Comparison of ENCODE assay signal across 11 cellular contexts in genomic region chr11:19980957-19981669, GRCh38.
DNase-seq lines count a peak whose midpoint lies in the region; ATAC-seq and TF ChIP-seq lines count a peak whose summit lies in the region.
"Had no signal": no experiment of that assay in that cellular context is flagged by ENCODE, and none has a peak within 500 bp of the region (broad histone marks: within the 10 kb centered on the region; RNA-seq: fewer than 3 reads in every experiment).

No MANE protein-coding gene starts in this region.

- no peak overlapping the region for H2BK5ac ChIP-seq in mesendoderm (ENCODE audit: low read length)

- H3K79me1 ChIP-seq in mesendoderm (ENCODE audit: low read length): no peaks in the 10 kb centered on the region

- H3K27ac Mint-ChIP-seq in MCF 10A (ENCODE audit: low read depth, unreplicated experiment) (peak overlapping the region; percentile 96), T-cell (no peak overlapping the region)

- ATAC-seq in aorta (ENCODE audit: low FRiP score) (peak; percentile 69), T-cell (replicated peaks in 1 of 4) (no peak), HG03432 (IDR thresholded peaks at IDR 0.05; ENCODE audit: unreplicated experiment) (no peak)

- no peak overlapping the region for H2BK15ac ChIP-seq in mesendoderm (replicated peaks; ENCODE audit: low read depth)

- no peak overlapping the region for H3K18ac ChIP-seq in mesendoderm (ENCODE audit: low read length)

- no peak overlapping the region for H3K23ac ChIP-seq in mesendoderm (ENCODE audit: low read length)

- H3K4me3 ChIP-seq in mammary epithelial cell (replicated peaks in 1 of 3; ENCODE audit: insufficient read depth in 1 of 3, low read depth in 2 of 3, low read length in 3 of 3): no peak overlapping the region
- no peak overlapping the region for H3K4me3 ChIP-seq in mesendoderm (ENCODE audit: low read length)
- no peak overlapping the region for H3K4me3 ChIP-seq in aorta (ENCODE audit: low read length in 2 of 2)
- H3K4me3 ChIP-seq: testis had no signal

- H3K4me1 ChIP-seq in mammary epithelial cell (ENCODE audit: insufficient read depth, low read length) (peaks cover 26% of the 10 kb centered on the region), mesendoderm (ENCODE audit: control insufficient read depth, low read depth, low read length) (peaks cover 7% of the 10 kb centered on the region), aorta (ENCODE audit: control insufficient read depth in 1 of 2, insufficient read depth in 2 of 2, low read length in 2 of 2) (peaks cover 13 to 26% of the 10 kb centered on the region in 2 donors)

- H2AFZ ChIP-seq in mammary epithelial cell (ENCODE audit: low read depth, low read length): no peak overlapping the region

- H3K4ac ChIP-seq in mesendoderm (ENCODE audit: low read depth, low read length): no peak overlapping the region

- no peaks in the 10 kb centered on the region for H3K27me3 ChIP-seq in mammary epithelial cell (ENCODE audit: insufficient read depth, low read length)
- no peaks in the 10 kb centered on the region for H3K27me3 ChIP-seq in mesendoderm (ENCODE audit: insufficient read depth, low read length, poor library complexity)
- no peaks in the 10 kb centered on the region for H3K27me3 ChIP-seq in aorta (ENCODE audit: control insufficient read depth in 1 of 2, insufficient read depth in 2 of 2, low read length in 1 of 2)
- H3K27me3 ChIP-seq: testis had no signal

- H3K4me2 ChIP-seq in mammary epithelial cell (ENCODE audit: insufficient read depth, low read depth, low read length): no peak overlapping the region
- no peak overlapping the region for H3K4me2 ChIP-seq in mesendoderm (ENCODE audit: low read length)

- H3K9me3 Mint-ChIP-seq in MCF 10A (ENCODE audit: unreplicated experiment): no peaks in the 10 kb centered on the region
- H3K9me3 Mint-ChIP-seq in T-cell: no peaks in the 10 kb centered on the region

- 54% methylated on average over 8 of the region's 8 CpGs for WGBS in mammary epithelial cell (ENCODE audit: low coverage, missing lambda C conversion rate)
- WGBS in mesendoderm (ENCODE audit: extremely low coverage, insufficient coverage, low lambda C conversion rate): no CpG with 5 or more reads among the region's 8 CpGs
- WGBS in aorta, 2 donors: 8 to 9% methylated on average over 8 of the region's 8 CpGs

- BruUV-seq in MCF 10A (replicated peaks; lab: Mats Ljungman, UMichigan) (TSS peak; percentile 31), mammary epithelial cell (replicated peaks; lab: Mats Ljungman, UMichigan) (no TSS peak)

- H2BK120ac ChIP-seq in mesendoderm (ENCODE audit: low read depth, low read length): no peak overlapping the region

- intact Hi-C loops in MCF 10A (cut with micrococcal nuclease): no loop called here
- intact Hi-C loops in mammary epithelial cell (cut with micrococcal nuclease): no loop called here
- intact Hi-C loops in aorta (cut with DNase I): no loop called here

- POLR2A ChIA-PET in MCF 10A (lab: Yijun Ruan, JAX) (interaction anchor here (0.6 to 9.4 kb wide), 14 partner anchors 7 to 498 kb away, joined by 3 to 104 read pairs (median 8); no protein-coding TSS in a partner anchor), T-cell (lab: Charles Lee) (no interaction called here)

- no peaks in the 10 kb centered on the region for H4K20me1 ChIP-seq in mammary epithelial cell (ENCODE audit: insufficient read depth, low read length)

- H3K9me3 ChIP-seq in mammary epithelial cell (replicated peaks; ENCODE audit: insufficient read depth, low read length): no peaks in the 10 kb centered on the region
- no peaks in the 10 kb centered on the region for H3K9me3 ChIP-seq in aorta (ENCODE audit: control insufficient read depth, low read length)
- H3K9me3 ChIP-seq: testis had no signal

- no peak overlapping the region for H2AK5ac ChIP-seq in mesendoderm (ENCODE audit: low read length)

- dilution Hi-C loops in mammary epithelial cell (cut with HindIII; ENCODE audit: low sequenced_read_pairs): no loop called here

- peaks cover 11% of the 10 kb centered on the region for H3K36me3 Mint-ChIP-seq in MCF 10A (ENCODE audit: insufficient read depth, unreplicated experiment)
- no peaks in the 10 kb centered on the region for H3K36me3 Mint-ChIP-seq in T-cell

- no peak overlapping the region for H3K9ac ChIP-seq in mammary epithelial cell (ENCODE audit: insufficient read depth, low read length)
- no peak overlapping the region for H3K9ac ChIP-seq in mesendoderm (ENCODE audit: low read length)

- peaks cover 49% of the 10 kb centered on the region for H3K4me1 Mint-ChIP-seq in MCF 10A (ENCODE audit: insufficient read depth, unreplicated experiment)
- H3K4me1 Mint-ChIP-seq in T-cell: peaks cover 0 to 2% (median 0%) of the 10 kb centered on the region in 3 donors

- no peak overlapping the region for H4K5ac ChIP-seq in mesendoderm (ENCODE audit: low read length)

- in situ Hi-C loops in mammary epithelial cell (cut with MboI; ENCODE audit: low sequenced_read_pairs in 2 of 2): no loop called here

- TF ChIP-seq CTCF in MCF 10A (IDR thresholded peaks at IDR 0.05; ENCODE audit: unreplicated experiment) (no peak), mammary epithelial cell (conservative IDR thresholded peaks at IDR 0.05 in 1 of 2, IDR thresholded peaks at IDR 0.05 in 1 of 2; ENCODE audit: extremely low read depth in 1 of 2, insufficient read depth in 1 of 2, low read depth in 1 of 2, low read length in 2 of 2) (no peak)

- H3K27ac ChIP-seq in mammary epithelial cell (ENCODE audit: insufficient read depth, low read depth, low read length) (no peak overlapping the region), epithelial cell of prostate (peak overlapping the region; percentile 99), mesendoderm (ENCODE audit: low read depth, low read length) (no peak overlapping the region), aorta (ENCODE audit: low read depth in 1 of 2, low read length in 2 of 2) (peak overlapping the region in 1 of 2 donors; percentile 84)
- H3K27ac ChIP-seq: testis had no signal

- no peak overlapping the region for H4K8ac ChIP-seq in mesendoderm (ENCODE audit: low read depth, low read length)

- H3K36me3 ChIP-seq in mammary epithelial cell (ENCODE audit: insufficient read depth, low read length) (no peaks in the 10 kb centered on the region), mesendoderm (ENCODE audit: control insufficient read depth, insufficient read depth, low read length) (no peaks in the 10 kb centered on the region), aorta (ENCODE audit: control insufficient read depth in 1 of 2, insufficient read depth in 2 of 2, low read length in 1 of 2) (peaks cover 0 to 2% of the 10 kb centered on the region in 2 donors)

- H3K4me3 Mint-ChIP-seq in MCF 10A (ENCODE audit: unreplicated experiment) (peak overlapping the region; percentile 18), T-cell (no peak overlapping the region)

- CTCF ChIA-PET in MCF 10A (lab: Yijun Ruan, JAX): interaction anchor here (0.6 to 2.8 kb wide), 9 partner anchors 8 to 375 kb away, joined by 3 to 16 read pairs (median 4); no protein-coding TSS in a partner anchor
- CTCF ChIA-PET in mammary epithelial cell (lab: Charles Lee; ENCODE audit: low non-redundant PET): no interaction called here
- CTCF ChIA-PET in T-cell (lab: Charles Lee): interaction anchor here in 1 of 2 donors (0.5 kb wide), 1 partner anchor 665 kb away, joined by 8 read pairs; no protein-coding TSS in a partner anchor

- DNase-seq in MCF 10A (ENCODE audit: unreplicated experiment) (peak; percentile 52), mammary epithelial cell (no peak), epithelial cell of prostate (ENCODE audit: low read depth, low spot score) (no peak), mesendoderm (no peak), aorta (peak in 1 of 2 donors; percentile 74), T-cell (no peak), T-helper 1 cell (no peak)
- DNase-seq: cortex of kidney, NCI-H1105, testis had no signal

- H3K27me3 Mint-ChIP-seq in MCF 10A (ENCODE audit: insufficient read depth, unreplicated experiment): no peaks in the 10 kb centered on the region
- no peaks in the 10 kb centered on the region for H3K27me3 Mint-ChIP-seq in T-cell

- peak overlapping the region; percentile 26 for H3K56ac ChIP-seq in mesendoderm (ENCODE audit: low read length)

- H3K79me2 ChIP-seq in mammary epithelial cell (ENCODE audit: insufficient read depth, low read length) (no peaks in the 10 kb centered on the region), mesendoderm (ENCODE audit: control insufficient read depth, insufficient read depth, low read length) (no peaks in the 10 kb centered on the region)
